ENCODE assay signal across 8 cellular contexts in the genomic region with DNA sequence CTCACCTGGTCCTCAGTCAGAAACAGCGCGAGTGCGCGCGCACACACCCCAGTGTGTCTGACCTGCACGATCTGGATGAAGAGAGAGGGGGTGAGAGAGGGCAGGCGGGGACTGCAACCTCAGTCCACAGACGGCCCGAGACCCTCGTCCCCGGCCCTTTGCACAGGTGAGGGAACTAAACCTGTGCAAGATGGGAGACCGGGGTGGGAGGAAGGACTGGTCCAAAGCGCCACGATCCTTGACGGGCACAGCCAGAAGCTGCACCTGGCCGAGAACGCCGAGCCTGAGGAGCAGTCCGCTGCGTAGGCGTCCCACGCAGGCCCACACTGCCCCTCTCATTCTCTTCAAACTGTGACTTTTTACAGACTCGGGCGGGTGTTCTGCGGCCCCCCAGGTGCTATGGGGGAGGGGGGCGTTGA. TPM values are rescaled to one million over a fixed set of nuclear protein-coding genes. Genes with fewer than 3 reads are reported as not detected.
A peak's percentile ranks its signal among the peaks of the same experiment; 100 is the strongest.
DNase-seq lines count a peak whose midpoint lies in the region; ATAC-seq and TF ChIP-seq lines count a peak whose summit lies in the region.

No MANE protein-coding gene starts in this region.

- no peaks in the 10 kb centered on the region for H3K79me2 ChIP-seq in KMS-11 (ENCODE audit: insufficient read depth, low read depth)

- H2AFZ ChIP-seq in KMS-11 (ENCODE audit: low read depth) = peak overlapping the region; percentile 59

- peak overlapping the region; percentile 22 for H3K27ac Mint-ChIP-seq in chondrocyte (ENCODE audit: unreplicated experiment)

- CTCF ChIA-PET in GM10248 (lab: Yijun Ruan, JAX) = interaction anchor here (1.5 to 4.1 kb wide), 3 partner anchors 11 to 43 kb away, joined by 3 to 39 read pairs (median 7); no protein-coding TSS in a partner anchor

- H3K27me3 ChIP-seq in KMS-11 (ENCODE audit: insufficient read depth, low read depth) = no peaks in the 10 kb centered on the region
- H3K27me3 ChIP-seq in muscle layer of colon (ENCODE audit: control insufficient read depth in 1 of 2, insufficient read depth in 2 of 2, low read length in 2 of 2) = no peaks in the 10 kb centered on the region

- TF ChIP-seq CTCF in AG09309 (IDR thresholded peaks at IDR 0.05; ENCODE audit: control insufficient read depth, insufficient read depth, low read depth, low read length, missing control alignments) = no peak
- TF ChIP-seq CTCF in KMS-11 (conservative IDR thresholded peaks at IDR 0.05; ENCODE audit: low read depth, low read length) = no peak
- TF ChIP-seq CTCF in chondrocyte (IDR thresholded peaks at IDR 0.05) = no peak
- TF ChIP-seq CTCF in GM10248 (IDR thresholded peaks at IDR 0.05; ENCODE audit: control extremely low read depth, extremely low read depth, low read depth, missing control alignments) = no peak

- peak overlapping the region; percentile 85 for H3K4me3 Mint-ChIP-seq in chondrocyte (ENCODE audit: unreplicated experiment)

- H3K4me3 ChIP-seq in AG09309 (ENCODE audit: control insufficient read depth, low read depth, low read length) (peak overlapping the region; percentile 80), KMS-11 (IDR thresholded peaks at IDR 0.05; ENCODE audit: insufficient read depth, low read depth, low read length) (no peak overlapping the region), muscle layer of colon (ENCODE audit: low read depth in 1 of 2, low read length in 2 of 2) (peak overlapping the region; percentile 72 to 79)

- peaks cover 48% of the 10 kb centered on the region for H3K4me1 ChIP-seq in KMS-11 (ENCODE audit: low read depth, poor library complexity, severe bottlenecking)
- H3K4me1 ChIP-seq in muscle layer of colon (ENCODE audit: insufficient read depth, low read length) = peaks cover 28% of the 10 kb centered on the region

- in situ Hi-C loops in G401 (cut with HindIII; ENCODE audit: low sequenced_read_pairs) = no loop called here

- H3K9me3 Mint-ChIP-seq in chondrocyte (ENCODE audit: low read depth) = no peaks in the 10 kb centered on the region

- H3K9me3 ChIP-seq in muscle layer of colon (ENCODE audit: low read length) = no peaks in the 10 kb centered on the region

- peak overlapping the region; percentile 93 for H3K4me2 ChIP-seq in KMS-11

- no peaks in the 10 kb centered on the region for H3K27me3 Mint-ChIP-seq in chondrocyte (ENCODE audit: low read depth)

- H3K27ac ChIP-seq in KMS-11 (no peak overlapping the region), muscle layer of colon (ENCODE audit: low read depth, low read length) (peak overlapping the region; percentile 78)

- peaks cover 32% of the 10 kb centered on the region for H3K4me1 Mint-ChIP-seq in chondrocyte (ENCODE audit: low read depth)

- POLR2A ChIA-PET in GM10248 (lab: Yijun Ruan, JAX) = interaction anchor here (1.7 kb wide), 1 partner anchor 131 kb away, joined by 7 read pairs; a partner anchor contains a TSS

- no peaks in the 10 kb centered on the region for H3K36me3 Mint-ChIP-seq in chondrocyte (ENCODE audit: low read depth)

- H3K9ac ChIP-seq in KMS-11 = peak overlapping the region; percentile 67; the same call in 1 of the 2 replicates
- no peak overlapping the region for H3K9ac ChIP-seq in muscle layer of colon (ENCODE audit: low read length)

- DNase-seq in AG09309 (ENCODE audit: low read depth) (no peak), chondrocyte (ENCODE audit: low spot score) (no peak), Ammon's horn (ENCODE audit: low spot score) (no peak), GM10248 (ENCODE audit: extremely low spot score) (no peak), G401 (ENCODE audit: low spot score) (no peak)

- ATAC-seq in HG02642 (IDR thresholded peaks at IDR 0.05; ENCODE audit: poor library complexity, unreplicated experiment) = no peak

- no peaks in the 10 kb centered on the region for H4K20me1 ChIP-seq in KMS-11 (ENCODE audit: insufficient read depth)

- no peaks in the 10 kb centered on the region for H3K36me3 ChIP-seq in KMS-11 (ENCODE audit: insufficient read depth)
- H3K36me3 ChIP-seq in muscle layer of colon (ENCODE audit: insufficient read depth, low read length) = no peaks in the 10 kb centered on the region

RNA-seq across cellular contexts. Expression of a gene that starts 0.5 kb away (rescaled TPM):
- total RNA-seq in chondrocyte = 1.5 to 3.3 TPM (median 2.0 TPM) in 3 replicates
- total RNA-seq in G401 (2014; rRNA removed; shearing (Covaris generic)) = 3.3 and 4.0 TPM in 2 replicates

RNA-seq across cellular contexts. Expression of a gene that starts 3.9 kb away (rescaled TPM):
- not detected in 3 replicates for total RNA-seq in chondrocyte
- not detected in 2 replicates for total RNA-seq in G401 (2014; rRNA removed; shearing (Covaris generic))

RNA-seq across cellular contexts. Expression of a gene that starts 4.6 kb away (rescaled TPM):
- total RNA-seq in chondrocyte = 29.7 to 32.9 TPM (median 30.7 TPM) in 3 replicates
- total RNA-seq in G401 (2014; rRNA removed; shearing (Covaris generic)) = 24.4 and 30.9 TPM in 2 replicates

RNA-seq across cellular contexts. Expression of a gene that starts 17.2 kb away (rescaled TPM):
- total RNA-seq in chondrocyte = 20.8 to 23.9 TPM (median 22.8 TPM) in 3 replicates
- 11.8 and 17.0 TPM in 2 replicates for total RNA-seq in G401 (2014; rRNA removed; shearing (Covaris generic))

RNA-seq across cellular contexts. Expression of a gene that starts 17.3 kb away (rescaled TPM):
- total RNA-seq in chondrocyte = 120 to 142 TPM (median 131 TPM) in 3 replicates
- 451 and 486 TPM in 2 replicates for total RNA-seq in G401 (2014; rRNA removed; shearing (Covaris generic))
